2 cellular contexts compared by ENCODE assay signal in the genomic region with DNA sequence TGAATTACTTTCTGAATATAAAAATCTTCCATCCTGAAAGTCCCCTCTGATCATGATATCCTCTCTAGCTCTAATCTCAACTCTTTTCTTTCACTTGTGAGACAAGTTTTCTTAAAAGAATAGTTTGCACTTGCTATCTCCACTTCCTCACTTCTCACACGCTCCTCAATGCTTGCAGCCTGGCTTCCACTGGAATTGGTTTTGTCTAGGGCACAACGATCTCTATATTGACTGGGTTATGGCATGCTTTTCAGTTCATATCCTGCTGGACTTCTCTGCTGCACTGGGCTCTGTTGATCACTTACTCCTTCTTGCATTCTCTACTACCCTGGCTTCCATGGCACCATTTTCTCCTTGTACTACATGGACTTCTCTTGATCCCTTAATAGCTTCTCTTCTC.
TF ChIP-seq lines count a peak whose summit lies in the region.

No MANE protein-coding gene starts in this region.

TF ChIP-seq in SK-N-SH, 30 proteins besides CTCF, POLR2A, EP300 and RAD21:
- TF ChIP-seq NRF1 (IDR thresholded peaks at IDR 0.05; ENCODE audit: low read depth, low read length) (no peak), ELF1 (IDR thresholded peaks at IDR 0.05) (no peak), RXRA (IDR thresholded peaks at IDR 0.05; ENCODE audit: borderline replicate concordance, low read depth) (no peak), EZH2phosphoT487 (IDR thresholded peaks at IDR 0.05; ENCODE audit: borderline replicate concordance, low read depth) (no peak), CHD2 (IDR thresholded peaks at IDR 0.05; ENCODE audit: low read length, partially characterized antibody) (no peak), JUND (IDR thresholded peaks at IDR 0.05) (no peak), MXI1 (IDR thresholded peaks at IDR 0.05; ENCODE audit: low read depth, low read length) (no peak), GABPA (IDR thresholded peaks at IDR 0.05; ENCODE audit: low read depth) (no peak), TAF1 (IDR thresholded peaks at IDR 0.05; ENCODE audit: borderline replicate concordance, low read depth, low read length) (no peak), FOXM1 (IDR thresholded peaks at IDR 0.05; ENCODE audit: low read depth) (no peak), YY1 (IDR thresholded peaks at IDR 0.05; ENCODE audit: low read depth) (no peak)
- TF ChIP-seq, protein P1, sequence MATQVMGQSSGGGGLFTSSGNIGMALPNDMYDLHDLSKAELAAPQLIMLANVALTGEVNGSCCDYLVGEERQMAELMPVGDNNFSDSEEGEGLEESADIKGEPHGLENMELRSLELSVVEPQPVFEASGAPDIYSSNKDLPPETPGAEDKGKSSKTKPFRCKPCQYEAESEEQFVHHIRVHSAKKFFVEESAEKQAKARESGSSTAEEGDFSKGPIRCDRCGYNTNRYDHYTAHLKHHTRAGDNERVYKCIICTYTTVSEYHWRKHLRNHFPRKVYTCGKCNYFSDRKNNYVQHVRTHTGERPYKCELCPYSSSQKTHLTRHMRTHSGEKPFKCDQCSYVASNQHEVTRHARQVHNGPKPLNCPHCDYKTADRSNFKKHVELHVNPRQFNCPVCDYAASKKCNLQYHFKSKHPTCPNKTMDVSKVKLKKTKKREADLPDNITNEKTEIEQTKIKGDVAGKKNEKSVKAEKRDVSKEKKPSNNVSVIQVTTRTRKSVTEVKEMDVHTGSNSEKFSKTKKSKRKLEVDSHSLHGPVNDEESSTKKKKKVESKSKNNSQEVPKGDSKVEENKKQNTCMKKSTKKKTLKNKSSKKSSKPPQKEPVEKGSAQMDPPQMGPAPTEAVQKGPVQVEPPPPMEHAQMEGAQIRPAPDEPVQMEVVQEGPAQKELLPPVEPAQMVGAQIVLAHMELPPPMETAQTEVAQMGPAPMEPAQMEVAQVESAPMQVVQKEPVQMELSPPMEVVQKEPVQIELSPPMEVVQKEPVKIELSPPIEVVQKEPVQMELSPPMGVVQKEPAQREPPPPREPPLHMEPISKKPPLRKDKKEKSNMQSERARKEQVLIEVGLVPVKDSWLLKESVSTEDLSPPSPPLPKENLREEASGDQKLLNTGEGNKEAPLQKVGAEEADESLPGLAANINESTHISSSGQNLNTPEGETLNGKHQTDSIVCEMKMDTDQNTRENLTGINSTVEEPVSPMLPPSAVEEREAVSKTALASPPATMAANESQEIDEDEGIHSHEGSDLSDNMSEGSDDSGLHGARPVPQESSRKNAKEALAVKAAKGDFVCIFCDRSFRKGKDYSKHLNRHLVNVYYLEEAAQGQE (IDR thresholded peaks at IDR 0.05; ENCODE audit: low read depth, low read length): no peak
- TF ChIP-seq, protein P2, sequence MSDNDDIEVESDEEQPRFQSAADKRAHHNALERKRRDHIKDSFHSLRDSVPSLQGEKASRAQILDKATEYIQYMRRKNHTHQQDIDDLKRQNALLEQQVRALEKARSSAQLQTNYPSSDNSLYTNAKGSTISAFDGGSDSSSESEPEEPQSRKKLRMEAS (IDR thresholded peaks at IDR 0.05; ENCODE audit: low read depth): no peak
- TF ChIP-seq, protein P3, sequence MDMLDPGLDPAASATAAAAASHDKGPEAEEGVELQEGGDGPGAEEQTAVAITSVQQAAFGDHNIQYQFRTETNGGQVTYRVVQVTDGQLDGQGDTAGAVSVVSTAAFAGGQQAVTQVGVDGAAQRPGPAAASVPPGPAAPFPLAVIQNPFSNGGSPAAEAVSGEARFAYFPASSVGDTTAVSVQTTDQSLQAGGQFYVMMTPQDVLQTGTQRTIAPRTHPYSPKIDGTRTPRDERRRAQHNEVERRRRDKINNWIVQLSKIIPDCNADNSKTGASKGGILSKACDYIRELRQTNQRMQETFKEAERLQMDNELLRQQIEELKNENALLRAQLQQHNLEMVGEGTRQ (IDR thresholded peaks at IDR 0.05; ENCODE audit: borderline replicate concordance, low read depth, low read length): no peak
TF ChIP-seq in SK-N-SH: peak in this region for 0.

TF ChIP-seq in SK-N-SH treated with all-trans-retinoic acid at 6 μM for 48 hours, 23 proteins besides CTCF, POLR2A, EP300 and RAD21:
- no peak for TF ChIP-seq RARB (CRISPR knock-in tag; IDR thresholded peaks at IDR 0.05)
- no peak for TF ChIP-seq ZNF565 (CRISPR knock-in tag; conservative IDR thresholded peaks at IDR 0.05; ENCODE audit: low read depth)
